Comparison of ENCODE assay signal across 15 cellular contexts in the genomic region with DNA sequence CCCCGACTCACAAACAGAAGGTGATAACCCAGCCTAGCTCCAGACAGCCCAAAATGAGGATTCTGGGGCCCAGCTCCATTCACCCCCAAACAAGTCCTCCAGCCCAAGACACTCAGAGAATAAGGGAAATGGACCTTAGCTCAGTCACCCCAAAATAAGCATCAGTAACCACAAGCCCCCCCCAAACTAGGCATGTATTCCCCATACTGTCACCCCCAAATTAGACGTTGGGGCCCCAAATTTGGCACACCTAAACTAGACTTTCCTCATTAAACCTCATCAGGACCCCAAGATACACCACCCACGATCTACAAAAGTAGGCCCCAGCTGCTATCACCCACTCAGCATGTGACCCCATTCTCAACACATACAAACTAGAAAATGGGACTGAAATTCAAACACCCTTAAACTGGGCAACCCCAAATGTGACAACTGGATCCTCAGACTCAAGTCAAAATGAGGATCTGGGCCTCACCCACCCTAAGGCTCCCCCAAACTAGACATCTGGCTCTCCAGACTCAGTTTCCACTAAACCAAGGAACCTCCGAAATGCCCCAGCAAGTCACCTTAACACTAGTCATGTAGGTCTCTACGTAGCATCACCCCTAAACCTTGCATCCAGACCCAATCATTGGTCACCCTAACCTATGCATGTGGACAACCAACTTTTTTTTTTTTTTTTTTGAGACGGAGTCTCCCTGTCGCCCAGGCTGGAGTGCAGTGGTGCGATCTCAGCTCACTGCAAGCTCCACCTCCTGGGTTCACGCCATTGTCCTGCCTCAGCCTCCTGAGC. TPM values are rescaled to one million over a fixed set of nuclear protein-coding genes. Genes with fewer than 3 reads are reported as not detected.
DNase-seq lines count a peak whose midpoint lies in the region; ATAC-seq, FAIRE-seq and TF ChIP-seq lines count a peak whose summit lies in the region.
"Had no signal": no experiment of that assay in that cellular context is flagged by ENCODE, and none has a peak within 500 bp of the region (broad histone marks: within the 10 kb centered on the region; RNA-seq: fewer than 3 reads in every experiment).

No MANE protein-coding gene starts in this region.

- peaks cover 37% of the 10 kb centered on the region for H3K4me1 ChIP-seq in CD4-positive, alpha-beta memory T cell (ENCODE audit: insufficient read depth, low read length)
- H3K4me1 ChIP-seq in transverse colon (peaks cover 6 to 27% (median 15%) of the 10 kb centered on the region in 4 donors), vagina (peaks cover 18% of the 10 kb centered on the region)

- ATAC-seq in activated T-cell treated with anti-CD3 and anti-CD28 coated beads, Interleukin-2, amount 50 U/mL, for 72 hours (replicated peaks in 1 of 2), result no peak
- no peak for ATAC-seq in naive B cell (ENCODE audit: low read depth in 2 of 2)
- ATAC-seq: right cardiac atrium had no signal

- TF ChIP-seq EP300 in transverse colon (IDR thresholded peaks at IDR 0.05; ENCODE audit: low read depth), result no peak

- TF ChIP-seq CTCF in transverse colon (IDR thresholded peaks at IDR 0.05) (no peak), vagina (IDR thresholded peaks at IDR 0.05) (no peak)

- peak overlapping the region; percentile 50 to 81 (median 64) for H3K4me3 Mint-ChIP-seq in CD4-positive, alpha-beta memory T cell
- H3K4me3 Mint-ChIP-seq in activated T-cell treated with anti-CD3 and anti-CD28 coated beads, Interleukin-2, amount 50 U/mL, for 72 hours, result peak overlapping the region; percentile 66 to 79
- H3K4me3 Mint-ChIP-seq in naive B cell, result peak overlapping the region; percentile 75 to 96 (median 88)

- CTCF ChIA-PET in CD4-positive, alpha-beta memory T cell (lab: Charles Lee; ENCODE audit: partially characterized antibody), result interaction anchor here (2.2 kb wide), 1 partner anchor 82 kb away, joined by 11 read pairs; a partner anchor contains a TSS

- peak; percentile 76 for FAIRE-seq in GM12892 (lab: Jason Lieb, UNC)
- no peak for FAIRE-seq in HTR-8/SVneo (lab: Jason Lieb, UNC)
- FAIRE-seq: frontal cortex, islet of Langerhans had no signal

- TF ChIP-seq POLR2A in GM12892 (IDR thresholded peaks at IDR 0.05; ENCODE audit: low read depth, low read length) (no peak), transverse colon (IDR thresholded peaks at IDR 0.05) (no peak), vagina (IDR thresholded peaks at IDR 0.05) (no peak)

- no peaks in the 10 kb centered on the region for H3K36me3 ChIP-seq in CD4-positive, alpha-beta memory T cell (ENCODE audit: insufficient read depth, low read length)
- H3K36me3 ChIP-seq in transverse colon (no peaks in the 10 kb centered on the region), vagina (no peaks in the 10 kb centered on the region)

- peaks cover 20 to 54% (median 35%) of the 10 kb centered on the region in 4 donors for H3K4me1 Mint-ChIP-seq in CD4-positive, alpha-beta memory T cell
- peaks cover 56% of the 10 kb centered on the region for H3K4me1 Mint-ChIP-seq in activated T-cell treated with anti-CD3 and anti-CD28 coated beads, Interleukin-2, amount 50 U/mL, for 72 hours (ENCODE audit: low read depth)
- peaks cover 61 to 70% (median 64%) of the 10 kb centered on the region in 3 donors for H3K4me1 Mint-ChIP-seq in naive B cell

- H3K27me3 Mint-ChIP-seq in CD4-positive, alpha-beta memory T cell, result peaks cover 0 to 2% of the 10 kb centered on the region in 2 donors
- peaks cover 8% of the 10 kb centered on the region for H3K27me3 Mint-ChIP-seq in activated T-cell treated with anti-CD3 and anti-CD28 coated beads, Interleukin-2, amount 50 U/mL, for 72 hours (ENCODE audit: low read depth)
- no peaks in the 10 kb centered on the region for H3K27me3 Mint-ChIP-seq in naive B cell

- intact Hi-C loops in CD4-positive, alpha-beta memory T cell (cut with micrococcal nuclease), result no loop called here
- intact Hi-C loops in transverse colon (cut with DNase I; ENCODE audit: low total_unique reads) (no loop called here), vagina (cut with DNase I) (no loop called here)

- in situ Hi-C loops in transverse colon (cut with MboI; ENCODE audit: low pct_ligation_motif_present in 1 of 4, low pct_unique_long_range_greater_than_20kb in 1 of 4, low sequenced_read_pairs in 3 of 4), result no loop called here

- H3K27me3 ChIP-seq in CD4-positive, alpha-beta memory T cell (ENCODE audit: insufficient read depth, low read length), result no peaks in the 10 kb centered on the region
- H3K27me3 ChIP-seq in transverse colon (peaks cover 19% of the 10 kb centered on the region), vagina (peaks cover 14% of the 10 kb centered on the region)

- peaks cover 0 to 1% of the 10 kb centered on the region in 2 donors for H3K36me3 Mint-ChIP-seq in CD4-positive, alpha-beta memory T cell
- H3K36me3 Mint-ChIP-seq in activated T-cell treated with anti-CD3 and anti-CD28 coated beads, Interleukin-2, amount 50 U/mL, for 72 hours (ENCODE audit: insufficient read depth in 2 of 2), result no peaks in the 10 kb centered on the region
- H3K36me3 Mint-ChIP-seq in naive B cell, result no peaks in the 10 kb centered on the region

- H3K4me3 ChIP-seq in CD4-positive, alpha-beta memory T cell (ENCODE audit: low read length in 2 of 2), result no peak overlapping the region
- H3K4me3 ChIP-seq in transverse colon (peak overlapping the region in 1 of 4 donors; percentile 60), vagina (no peak overlapping the region)

- no peak overlapping the region for H3K27ac ChIP-seq in CD4-positive, alpha-beta memory T cell (ENCODE audit: low read depth, low read length)
- H3K27ac ChIP-seq in transverse colon (peak overlapping the region in 1 of 4 donors; percentile 45), vagina (no peak overlapping the region)

- POLR2A ChIA-PET in CD4-positive, alpha-beta memory T cell (lab: Charles Lee; ENCODE audit: partially characterized antibody), result interaction anchor here (1.3 to 6.4 kb wide), 4 partner anchors 29 to 81 kb away, joined by 3 to 106 read pairs (median 6); a partner anchor contains a TSS

- H3K9me3 ChIP-seq in CD4-positive, alpha-beta memory T cell (ENCODE audit: control insufficient read depth in 1 of 2, low read length in 2 of 2), result no peaks in the 10 kb centered on the region
- H3K9me3 ChIP-seq in transverse colon, result no peaks in the 10 kb centered on the region
- no peaks in the 10 kb centered on the region for H3K9me3 ChIP-seq in vagina

- DNase-seq in CD4-positive, alpha-beta memory T cell, result no peak
- DNase-seq in GM12892 (ENCODE audit: insufficient read length), result no peak
- DNase-seq in activated T-cell treated with anti-CD3 and anti-CD28 coated beads, Interleukin-2, amount 50 U/mL, for 72 hours, result no peak
- DNase-seq in naive B cell, result no peak
- DNase-seq in HTR-8/SVneo (ENCODE audit: insufficient read length, low spot score), result no peak
- DNase-seq in transverse colon, result no peak
- no peak for DNase-seq in NCI-H345 treated with DMSO at 0.1 percent for 48 hours (lab: John Stamatoyannopoulos, UW; ENCODE audit: unreplicated experiment)
- DNase-seq in vagina (ENCODE audit: extremely low spot score in 2 of 2), result no peak
- DNase-seq: effector memory CD4-positive, alpha-beta T cell; NCI-H345; stimulated activated CD4-positive, alpha-beta T cell treated with anti-CD3 and anti-CD28 coated beads, Interleukin-4, amount 100 ng/mL, for 4 hours; T1000 had no signal

- WGBS in transverse colon (ENCODE audit: low coverage in 1 of 2), 2 donors, result 88 to 100% methylated on average over 4 to 9 of the region's 9 CpGs

- H3K9me3 Mint-ChIP-seq in CD4-positive, alpha-beta memory T cell, result peaks cover 0 to 4% (median 0%) of the 10 kb centered on the region in 8 donors
- H3K9me3 Mint-ChIP-seq in activated T-cell treated with anti-CD3 and anti-CD28 coated beads, Interleukin-2, amount 50 U/mL, for 72 hours, result no peaks in the 10 kb centered on the region
- H3K9me3 Mint-ChIP-seq in naive B cell, result no peaks in the 10 kb centered on the region

- peak overlapping the region; percentile 49 to 85 (median 83) for H3K27ac Mint-ChIP-seq in CD4-positive, alpha-beta memory T cell
- H3K27ac Mint-ChIP-seq in activated T-cell treated with anti-CD3 and anti-CD28 coated beads, Interleukin-2, amount 50 U/mL, for 72 hours, result peak overlapping the region; percentile 47
- peak overlapping the region; percentile 64 to 99 (median 97) for H3K27ac Mint-ChIP-seq in naive B cell

RNA-seq across cellular contexts. Expression of a gene that starts 13.4 kb away (rescaled TPM):
- 1 to 10 TPM; 6.6 to 9.2 TPM for total RNA-seq in CD4-positive, alpha-beta memory T cell
- under 1 TPM in 1 of 2 donors, not detected in 1; 0.11 TPM for polyA plus RNA-seq in CD4-positive, alpha-beta memory T cell
- polyA plus RNA-seq in GM12892 (2012; ENCODE audit: missing spikeins), result 0.13 TPM
- 1 to 10 TPM; 3.3 to 4.1 TPM for total RNA-seq in activated T-cell treated with anti-CD3 and anti-CD28 coated beads, Interleukin-2, amount 50 U/mL, for 72 hours
- not detected for polyA plus RNA-seq in naive B cell (ENCODE audit: low read depth in 6 of 6)
- total RNA-seq in transverse colon (1 to 10 TPM in 2 of 4 donors, under 1 TPM in 2; 0.27 to 1.9 (median 0.95) TPM), vagina (0.49 TPM)
- total RNA-seq: frontal cortex had no signal

RNA-seq across cellular contexts. Expression of a gene that starts 17.5 kb away (rescaled TPM):
- 100 to 1,000 TPM in 1 of 2 experiments, 10 to 100 TPM in 1; 97.4 to 100 TPM for total RNA-seq in CD4-positive, alpha-beta memory T cell
- polyA plus RNA-seq in CD4-positive, alpha-beta memory T cell, result 100 to 1,000 TPM; 198 to 256 TPM
- 17.6 TPM for polyA plus RNA-seq in GM12892 (2012; ENCODE audit: missing spikeins)
- 10 to 100 TPM; 64.5 to 81.0 TPM for total RNA-seq in activated T-cell treated with anti-CD3 and anti-CD28 coated beads, Interleukin-2, amount 50 U/mL, for 72 hours
- polyA plus RNA-seq in naive B cell (ENCODE audit: low read depth in 6 of 6), result 100 to 1,000 TPM; 218 to 268 (median 245) TPM
- total RNA-seq in transverse colon (100 to 1,000 TPM in 3 of 4 donors, 10 to 100 TPM in 1; 75.6 to 235 (median 165) TPM), vagina (263 TPM)

RNA-seq across cellular contexts. Expression of a gene that starts 52.4 kb away (rescaled TPM):
- total RNA-seq in CD4-positive, alpha-beta memory T cell, result 1 to 10 TPM; 2.7 to 3.5 TPM
- polyA plus RNA-seq in CD4-positive, alpha-beta memory T cell, result under 1 TPM; 0.89 to 0.95 TPM
- 3.3 TPM for polyA plus RNA-seq in GM12892 (2012; ENCODE audit: missing spikeins)
- total RNA-seq in activated T-cell treated with anti-CD3 and anti-CD28 coated beads, Interleukin-2, amount 50 U/mL, for 72 hours, result 1 to 10 TPM; 4.3 to 6.2 TPM
- polyA plus RNA-seq in naive B cell (ENCODE audit: low read depth in 6 of 6), result 1 to 10 TPM in 1 of 6 donors, under 1 TPM in 4, not detected in 1; 0.29 to 1.1 (median 0.45) TPM
- 1 to 10 TPM in 2 of 4 donors, under 1 TPM in 1, not detected in 1; 0.20 to 1.1 (median 1.1) TPM for total RNA-seq in transverse colon
- 4.7 TPM for total RNA-seq in vagina

RNA-seq across cellular contexts. Expression of a gene that starts 58.6 kb away (rescaled TPM):
- 100 to 1,000 TPM; 956 to 992 TPM for total RNA-seq in CD4-positive, alpha-beta memory T cell
- 100 to 1,000 TPM; 140 to 325 TPM for polyA plus RNA-seq in CD4-positive, alpha-beta memory T cell
- polyA plus RNA-seq in GM12892 (2012; ENCODE audit: missing spikeins), result 67.2 TPM
- 100 to 1,000 TPM; 371 to 446 TPM for total RNA-seq in activated T-cell treated with anti-CD3 and anti-CD28 coated beads, Interleukin-2, amount 50 U/mL, for 72 hours
- 100 to 1,000 TPM; 110 to 220 (median 122) TPM for polyA plus RNA-seq in naive B cell (ENCODE audit: low read depth in 6 of 6)
- 100 to 1,000 TPM in 2 of 4 donors, 10 to 100 TPM in 2; 64.3 to 215 (median 113) TPM for total RNA-seq in transverse colon
- total RNA-seq in vagina, result 114 TPM

Comparison
In these comparisons a context has a peak if more than half of its experiments do, and no peak if none do; other contexts are left out.
1. H3K27ac Mint-ChIP-seq: peak in every context shown above with its lines; median percentile 97 in naive B cell; 83 in CD4-positive, alpha-beta memory T cell; 47 in activated T-cell treated with anti-CD3 and anti-CD28 coated beads, Interleukin-2, amount 50 U/mL, for 72 hours.